Comparison of ENCODE assay signal across 11 cellular contexts in genomic region chr3:32249184-32249782, GRCh38. TPM values are rescaled to one million over a fixed set of nuclear protein-coding genes. Genes with fewer than 3 reads are reported as not detected.
DNase-seq lines count a peak whose midpoint lies in the region; ATAC-seq and TF ChIP-seq lines count a peak whose summit lies in the region.
"Had no signal": no experiment of that assay in that cellular context is flagged by ENCODE, and none has a peak within 500 bp of the region (broad histone marks: within the 10 kb centered on the region; RNA-seq: fewer than 3 reads in every experiment).

No MANE protein-coding gene starts in this region.

- no peak overlapping the region for H3K4me3 Mint-ChIP-seq in chondrocyte (ENCODE audit: unreplicated experiment)
- H3K4me3 Mint-ChIP-seq in type B pancreatic cell = no peak overlapping the region

- H3K36me3 Mint-ChIP-seq in chondrocyte (ENCODE audit: low read depth) = peaks cover 1% of the 10 kb centered on the region
- peaks cover 17% of the 10 kb centered on the region for H3K36me3 Mint-ChIP-seq in type B pancreatic cell

- TF ChIP-seq CTCF in chondrocyte (IDR thresholded peaks at IDR 0.05) (no peak), type B pancreatic cell (conservative IDR thresholded peaks at IDR 0.05) (no peak)

- H3K9me3 Mint-ChIP-seq in chondrocyte (ENCODE audit: low read depth) = peaks cover 3% of the 10 kb centered on the region
- H3K9me3 Mint-ChIP-seq in type B pancreatic cell = no peaks in the 10 kb centered on the region

- ATAC-seq in HG03039 (IDR thresholded peaks at IDR 0.05; ENCODE audit: unreplicated experiment) = no peak

- H3K27me3 Mint-ChIP-seq in chondrocyte (ENCODE audit: low read depth) (no peaks in the 10 kb centered on the region), type B pancreatic cell (no peaks in the 10 kb centered on the region)

- H3K27ac Mint-ChIP-seq in chondrocyte (ENCODE audit: unreplicated experiment) (peak overlapping the region; percentile 51), type B pancreatic cell (no peak overlapping the region)

- peak; percentile 51 for DNase-seq in GM04504 (ENCODE audit: low read depth)
- peak; percentile 82 for DNase-seq in OCI-M1 (lab: John Stamatoyannopoulos, UW)
- DNase-seq in chondrocyte (ENCODE audit: low spot score) = no peak
- DNase-seq in non-pigmented ciliary epithelial cell (ENCODE audit: low read depth) = peak; percentile 89
- no peak for DNase-seq in type B pancreatic cell (ENCODE audit: extremely low spot score, unreplicated experiment)
- DNase-seq in C1 segment of cervical spinal cord (lab: John Stamatoyannopoulos, UW) = no peak
- DNase-seq in NK-92 treated with Interleukin-12 subunit alpha and Interleukin-12 subunit beta, amount 100 ng/mL, for 24 hours (lab: John Stamatoyannopoulos, UW) = no peak
- DNase-seq: activated CD8-positive, alpha-beta memory T cell treated with anti-CD3 and anti-CD28 coated beads, Interleukin-2, amount 50 U/mL, for 48 hours; midbrain; stimulated activated CD4-positive, alpha-beta T cell treated with anti-CD3 and anti-CD28 coated beads, Interleukin-4, amount 100 ng/mL, for 4 hours had no signal

- H3K4me1 Mint-ChIP-seq in chondrocyte (ENCODE audit: low read depth) (peaks cover 6% of the 10 kb centered on the region), type B pancreatic cell (ENCODE audit: unreplicated experiment) (peaks cover 13% of the 10 kb centered on the region)

RNA-seq across cellular contexts. Expression of gene CMTM8, which starts 10.8 kb away (rescaled TPM):
- total RNA-seq in chondrocyte (2.3 to 3.7 TPM (median 2.5 TPM) in 3 replicates), type B pancreatic cell (ENCODE audit: low replicate concordance) (9.0 and 14.4 TPM in 2 replicates)

Comparison
In these comparisons a context has a peak if more than half of its experiments do, and no peak if none do; other contexts are left out.
1. DNase-seq: peak in GM04504 (single experiment), OCI-M1 (single experiment) and non-pigmented ciliary epithelial cell (single experiment); none in chondrocyte (single experiment), type B pancreatic cell (single experiment), C1 segment of cervical spinal cord (0 of 14) and NK-92 treated with Interleukin-12 subunit alpha and Interleukin-12 subunit beta, amount 100 ng/mL, for 24 hours (single experiment).